Comparison of ENCODE assay signal across 11 cellular contexts in genomic region chr13:46668906-46669525, GRCh38.
A peak's percentile ranks its signal among the peaks of the same experiment; 100 is the strongest.
DNase-seq lines count a peak whose midpoint lies in the region; ATAC-seq and TF ChIP-seq lines count a peak whose summit lies in the region.
"Had no signal": no experiment of that assay in that cellular context is flagged by ENCODE, and none has a peak within 500 bp of the region (broad histone marks: within the 10 kb centered on the region; RNA-seq: fewer than 3 reads in every experiment).

No MANE protein-coding gene starts in this region.

- H3K9me3 ChIP-seq in SJSA1 (replicated peaks) (no peaks in the 10 kb centered on the region), stomach (no peaks in the 10 kb centered on the region), Karpas-422 (ENCODE audit: low read length) (no peaks in the 10 kb centered on the region)
- H3K9me3 ChIP-seq: mucosa of descending colon had no signal

- 41 to 61% (median 55%) methylated on average over 6 of the region's 6 CpGs for WGBS in stomach, 5 donors

- H3K36me3 ChIP-seq in SJSA1: peaks cover 10% of the 10 kb centered on the region
- peaks cover 0 to 26% (median 16%) of the 10 kb centered on the region in 4 donors for H3K36me3 ChIP-seq in stomach
- H3K36me3 ChIP-seq in Karpas-422 (ENCODE audit: insufficient read depth, low read length): no peaks in the 10 kb centered on the region

- peak overlapping the region; percentile 61 for H3K4me3 Mint-ChIP-seq in activated naive CD4-positive, alpha-beta T cell treated with anti-CD3 and anti-CD28 coated beads, Interleukin-2, amount 50 U/mL, for 24 hours
- no peak overlapping the region for H3K4me3 Mint-ChIP-seq in activated naive CD4-positive, alpha-beta T cell treated with anti-CD3 and anti-CD28 coated beads for 36 hours
- H3K4me3 Mint-ChIP-seq in effector memory CD8-positive, alpha-beta T cell: peak overlapping the region; percentile 65 to 80

- no peak overlapping the region for H3K9ac ChIP-seq in Karpas-422 (ENCODE audit: low read length)

- TF ChIP-seq POLR2A in stomach (IDR thresholded peaks at IDR 0.05): no peak

- H3K4me3 ChIP-seq in SJSA1: no peak overlapping the region
- H3K4me3 ChIP-seq in stomach: no peak overlapping the region
- H3K4me3 ChIP-seq in Karpas-422 (ENCODE audit: low read length): no peak overlapping the region
- H3K4me3 ChIP-seq: mucosa of descending colon had no signal

- no peak for ATAC-seq in effector memory CD8-positive, alpha-beta T cell (replicated peaks)
- no peak for ATAC-seq in left colon
- ATAC-seq in GM18519 (IDR thresholded peaks at IDR 0.05; ENCODE audit: low FRiP score, unreplicated experiment): no peak
- ATAC-seq: mucosa of descending colon had no signal

- H3K4me1 Mint-ChIP-seq in activated naive CD4-positive, alpha-beta T cell treated with anti-CD3 and anti-CD28 coated beads, Interleukin-2, amount 50 U/mL, for 24 hours: peaks cover 55% of the 10 kb centered on the region
- H3K4me1 Mint-ChIP-seq in activated naive CD4-positive, alpha-beta T cell treated with anti-CD3 and anti-CD28 coated beads for 36 hours (ENCODE audit: low read depth): peaks cover 36% of the 10 kb centered on the region
- peaks cover 18 to 37% of the 10 kb centered on the region in 2 donors for H3K4me1 Mint-ChIP-seq in effector memory CD8-positive, alpha-beta T cell (ENCODE audit: low read depth in 2 of 2)

- no peaks in the 10 kb centered on the region for H3K9me2 ChIP-seq in Karpas-422 (replicated peaks; ENCODE audit: insufficient read depth, low read length)

- peaks cover 10% of the 10 kb centered on the region for H3K36me3 Mint-ChIP-seq in activated naive CD4-positive, alpha-beta T cell treated with anti-CD3 and anti-CD28 coated beads, Interleukin-2, amount 50 U/mL, for 24 hours
- peaks cover 9% of the 10 kb centered on the region for H3K36me3 Mint-ChIP-seq in activated naive CD4-positive, alpha-beta T cell treated with anti-CD3 and anti-CD28 coated beads for 36 hours (ENCODE audit: low read depth)
- H3K36me3 Mint-ChIP-seq in effector memory CD8-positive, alpha-beta T cell (ENCODE audit: insufficient read depth): peaks cover 10% of the 10 kb centered on the region

- no peak overlapping the region for H2AFZ ChIP-seq in Karpas-422 (ENCODE audit: low read length)

- TF ChIP-seq CTCF in stomach (IDR thresholded peaks at IDR 0.05): no peak

- no peak for TF ChIP-seq EP300 in stomach (IDR thresholded peaks at IDR 0.05)

- no peak overlapping the region for H3K27ac ChIP-seq in SJSA1
- H3K27ac ChIP-seq in stomach: peak overlapping the region in 3 of 5 donors; percentile 21 to 88 (median 62)
- H3K27ac ChIP-seq in Karpas-422 (ENCODE audit: low read length): no peak overlapping the region

- H3K9me3 Mint-ChIP-seq in activated naive CD4-positive, alpha-beta T cell treated with anti-CD3 and anti-CD28 coated beads, Interleukin-2, amount 50 U/mL, for 24 hours: no peaks in the 10 kb centered on the region
- no peaks in the 10 kb centered on the region for H3K9me3 Mint-ChIP-seq in activated naive CD4-positive, alpha-beta T cell treated with anti-CD3 and anti-CD28 coated beads for 36 hours
- no peaks in the 10 kb centered on the region for H3K9me3 Mint-ChIP-seq in effector memory CD8-positive, alpha-beta T cell

- no peaks in the 10 kb centered on the region for H3K27me3 Mint-ChIP-seq in activated naive CD4-positive, alpha-beta T cell treated with anti-CD3 and anti-CD28 coated beads, Interleukin-2, amount 50 U/mL, for 24 hours
- H3K27me3 Mint-ChIP-seq in activated naive CD4-positive, alpha-beta T cell treated with anti-CD3 and anti-CD28 coated beads for 36 hours (ENCODE audit: low read depth): no peaks in the 10 kb centered on the region
- H3K27me3 Mint-ChIP-seq in effector memory CD8-positive, alpha-beta T cell: no peaks in the 10 kb centered on the region

- CTCF ChIA-PET in activated naive CD4-positive, alpha-beta T cell treated with anti-CD3 and anti-CD28 coated beads for 36 hours (lab: Charles Lee): interaction anchor here (1.5 kb wide), 3 partner anchors 15 to 117 kb away, joined by 3 to 7 read pairs (median 7); no protein-coding TSS in a partner anchor

- no peak overlapping the region for H3K4me2 ChIP-seq in Karpas-422 (ENCODE audit: low read depth, low read length, poor library complexity, severe bottlenecking)

- H3K27ac Mint-ChIP-seq in activated naive CD4-positive, alpha-beta T cell treated with anti-CD3 and anti-CD28 coated beads, Interleukin-2, amount 50 U/mL, for 24 hours: peak overlapping the region; percentile 78
- H3K27ac Mint-ChIP-seq in activated naive CD4-positive, alpha-beta T cell treated with anti-CD3 and anti-CD28 coated beads for 36 hours: no peak overlapping the region
- peak overlapping the region; percentile 90 to 97 for H3K27ac Mint-ChIP-seq in effector memory CD8-positive, alpha-beta T cell

- DNase-seq in activated naive CD4-positive, alpha-beta T cell treated with anti-CD3 and anti-CD28 coated beads for 36 hours: no peak
- peak; percentile 72 to 73 for DNase-seq in SJSA1 (ENCODE audit: low read depth in 1 of 2, low spot score in 2 of 2)
- DNase-seq in effector memory CD8-positive, alpha-beta T cell: no peak
- no peak for DNase-seq in stomach
- no peak for DNase-seq in left colon
- DNase-seq in Karpas-422: no peak
- DNase-seq: activated gamma-delta T cell, H7 had no signal

- intact Hi-C loops in activated naive CD4-positive, alpha-beta T cell treated with anti-CD3 and anti-CD28 coated beads for 36 hours (cut with micrococcal nuclease): loop anchor here (1.0 to 10.0 kb wide), 6 partner anchors 14 to 1546 kb away; partner anchors contain the start of gene ESD
- intact Hi-C loops in stomach (cut with DNase I; ENCODE audit: low total_unique reads): no loop called here
- intact Hi-C loops in left colon (cut with DNase I, micrococcal nuclease): no loop called here

- H3K4me1 ChIP-seq in SJSA1 (replicated peaks) (peaks cover 34% of the 10 kb centered on the region), stomach (peaks cover 38 to 68% (median 55%) of the 10 kb centered on the region in 4 donors), Karpas-422 (ENCODE audit: low read length) (no peaks in the 10 kb centered on the region)

- no peaks in the 10 kb centered on the region for H3K79me2 ChIP-seq in Karpas-422 (ENCODE audit: low read length)

- H3K27me3 ChIP-seq in SJSA1 (replicated peaks) (no peaks in the 10 kb centered on the region), stomach (no peaks in the 10 kb centered on the region), Karpas-422 (ENCODE audit: low read length) (no peaks in the 10 kb centered on the region)

- 0 out of 2 replicates have a peak, but pooled peaks cover 7% of the 10 kb centered on the region for H4K20me1 ChIP-seq in Karpas-422 (ENCODE audit: insufficient read depth, low read depth, low read length)

Comparison
In these comparisons a context has a peak if more than half of its experiments do, and no peak if none do; other contexts are left out.
1. DNase-seq: peak in SJSA1 (2 of 2); none in activated naive CD4-positive, alpha-beta T cell treated with anti-CD3 and anti-CD28 coated beads for 36 hours (single experiment), effector memory CD8-positive, alpha-beta T cell (0 of 3), stomach (single experiment), left colon (0 of 2) and Karpas-422 (single experiment).
2. H3K27ac ChIP-seq: peak in stomach (3 of 5); none in SJSA1 (single experiment) and Karpas-422 (single experiment).